ENCODE assay signal across 19 cellular contexts in the genomic region with DNA sequence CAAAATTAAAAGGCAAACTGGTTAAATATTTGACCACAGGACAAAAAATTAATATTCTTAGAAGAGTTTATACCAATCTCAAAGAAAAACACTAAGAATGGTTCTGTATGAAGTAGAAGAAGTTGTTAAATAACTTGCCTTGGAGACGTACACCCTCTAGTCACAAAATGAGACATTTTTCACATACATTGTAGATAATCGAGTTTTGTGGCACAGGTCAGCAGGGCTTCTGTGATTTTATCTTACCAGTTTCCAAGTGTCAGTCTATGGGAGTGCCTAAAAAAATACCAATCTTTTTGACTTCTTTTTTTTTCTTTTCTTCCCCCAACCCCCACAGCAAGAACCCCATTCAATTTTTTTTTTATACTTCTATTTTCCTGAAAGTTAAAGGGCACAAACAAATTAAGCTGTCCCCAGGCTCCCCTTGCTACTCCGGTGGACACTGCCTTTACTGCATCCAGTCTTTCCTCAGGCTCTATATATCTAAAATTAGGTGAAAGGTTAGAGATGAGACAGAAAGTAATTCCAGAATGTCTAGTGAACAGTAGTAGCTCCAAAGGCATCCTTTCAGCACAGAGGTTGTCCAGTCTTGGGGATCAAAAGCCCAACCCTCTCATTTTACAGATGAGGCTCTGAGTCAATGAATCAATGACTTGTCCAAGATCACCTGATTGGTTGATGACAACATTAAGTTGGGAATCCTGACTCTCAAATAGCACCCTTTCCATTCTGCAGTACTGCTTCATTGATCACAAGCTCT. TPM values are rescaled to one million over a fixed set of nuclear protein-coding genes. Genes with fewer than 3 reads are reported as not detected.
DNase-seq lines count a peak whose midpoint lies in the region; ATAC-seq and TF ChIP-seq lines count a peak whose summit lies in the region.
"Had no signal": no experiment of that assay in that cellular context is flagged by ENCODE, and none has a peak within 500 bp of the region (broad histone marks: within the 10 kb centered on the region; RNA-seq: fewer than 3 reads in every experiment).

No MANE protein-coding gene starts in this region.

- no peak for TF ChIP-seq POLR2A in adrenal gland (IDR thresholded peaks at IDR 0.05)

- DNase-seq in left ventricle myocardium inferior: no peak
- DNase-seq in left ventricle myocardium superior: no peak
- no peak for DNase-seq in adrenal gland
- DNase-seq in mesothelial cell of epicardium (ENCODE audit: low spot score in 2 of 2, unreplicated experiment in 2 of 2): no peak
- DNase-seq in upper lobe of right lung: no peak
- no peak for DNase-seq in hypothalamus (lab: John Stamatoyannopoulos, UW)
- DNase-seq in Karpas-422: no peak
- DNase-seq: activated CD4-positive, alpha-beta T cell treated with anti-CD3 and anti-CD28 coated beads, Interleukin-2, amount 50 U/mL, for 48 hours; activated T-cell treated with anti-CD3 and anti-CD28 coated beads, Interleukin-2, amount 50 U/mL, for 24 hours; CD4-positive, alpha-beta T cell; NCI-H1436 treated with DMSO at 0.1 percent for 48 hours; NCI-H524; posterior cingulate gyrus; stimulated activated CD4-positive, alpha-beta T cell treated with anti-CD3 and anti-CD28 coated beads, Interleukin-12 subunit alpha, Interleukin-12 subunit beta, amount 100 ng/mL, for 4 hours; stimulated activated naive CD4-positive, alpha-beta T cell treated with Interleukin-2 at 50 U/mL for 16 hours had no signal

- no peaks in the 10 kb centered on the region for H3K27me3 Mint-ChIP-seq in mesothelial cell of epicardium (ENCODE audit: low read depth)
- H3K27me3 Mint-ChIP-seq: activated naive CD4-positive, alpha-beta T cell treated with anti-CD3 and anti-CD28 coated beads, Interleukin-2, amount 50 U/mL, for 24 hours; activated T-cell treated with anti-CD3 and anti-CD28 coated beads, Interleukin-2, amount 50 U/mL, for 24 hours; CD4-positive, alpha-beta T cell had no signal

- H3K27me3 ChIP-seq in left ventricle myocardium inferior (ENCODE audit: low read depth) (no peaks in the 10 kb centered on the region), adrenal gland (no peaks in the 10 kb centered on the region), upper lobe of right lung (no peaks in the 10 kb centered on the region), Karpas-422 (ENCODE audit: low read length) (no peaks in the 10 kb centered on the region)

- H3K4me2 ChIP-seq in Karpas-422 (ENCODE audit: low read depth, low read length, poor library complexity, severe bottlenecking): no peak overlapping the region
- H3K4me2 ChIP-seq: A549 had no signal

- intact Hi-C loops in left ventricle myocardium inferior (cut with micrococcal nuclease): no loop called here
- intact Hi-C loops in left ventricle myocardium superior (cut with micrococcal nuclease): no loop called here
- intact Hi-C loops in adrenal gland (cut with DNase I): no loop called here
- intact Hi-C loops in upper lobe of right lung (cut with DNase I): no loop called here

- H3K79me2 ChIP-seq in Karpas-422 (ENCODE audit: low read length): no peaks in the 10 kb centered on the region

- no peaks in the 10 kb centered on the region for H4K20me1 ChIP-seq in Karpas-422 (ENCODE audit: insufficient read depth, low read depth, low read length)

- H3K9me2 ChIP-seq in Karpas-422 (replicated peaks; ENCODE audit: insufficient read depth, low read length): no peaks in the 10 kb centered on the region

- H2AFZ ChIP-seq in Karpas-422 (ENCODE audit: low read length): no peak overlapping the region

- H3K36me3 Mint-ChIP-seq in mesothelial cell of epicardium: no peaks in the 10 kb centered on the region
- H3K36me3 Mint-ChIP-seq: activated naive CD4-positive, alpha-beta T cell treated with anti-CD3 and anti-CD28 coated beads, Interleukin-2, amount 50 U/mL, for 24 hours had no signal

- H3K4me3 ChIP-seq in left ventricle myocardium inferior (no peak overlapping the region), adrenal gland (no peak overlapping the region), upper lobe of right lung (no peak overlapping the region), Karpas-422 (ENCODE audit: low read length) (no peak overlapping the region)
- H3K4me3 ChIP-seq: A549 had no signal

- ATAC-seq in left ventricle myocardium superior: no peak
- ATAC-seq in upper lobe of right lung: no peak
- ATAC-seq in HG03045 (IDR thresholded peaks at IDR 0.05; ENCODE audit: unreplicated experiment): no peak

- no peaks in the 10 kb centered on the region for H3K9me3 ChIP-seq in left ventricle myocardium inferior (replicated peaks)
- H3K9me3 ChIP-seq in adrenal gland (replicated peaks in 1 of 3): no peaks in the 10 kb centered on the region
- H3K9me3 ChIP-seq in upper lobe of right lung: no peaks in the 10 kb centered on the region
- H3K9me3 ChIP-seq in Karpas-422 (ENCODE audit: low read length): no peaks in the 10 kb centered on the region
- H3K9me3 ChIP-seq: A549 had no signal

- WGBS in adrenal gland, 4 donors: 50 to 59% (median 52%) methylated on average over 3 of the region's 3 CpGs

- no peak overlapping the region for H3K9ac ChIP-seq in Karpas-422 (ENCODE audit: low read length)

- H3K27ac ChIP-seq in left ventricle myocardium inferior (replicated peaks): peak overlapping the region; percentile 87
- H3K27ac ChIP-seq in adrenal gland: peak overlapping the region in 4 of 5 donors; percentile 32 to 93 (median 72)
- peak overlapping the region; percentile 48 for H3K27ac ChIP-seq in upper lobe of right lung
- no peak overlapping the region for H3K27ac ChIP-seq in Karpas-422 (ENCODE audit: low read length)
- H3K27ac ChIP-seq: A549, HL-60 had no signal

- TF ChIP-seq CTCF in left ventricle myocardium inferior (IDR thresholded peaks at IDR 0.05; ENCODE audit: borderline replicate concordance) (no peak), adrenal gland (IDR thresholded peaks at IDR 0.05) (no peak), mesothelial cell of epicardium (IDR thresholded peaks at IDR 0.05; ENCODE audit: unreplicated experiment) (no peak), upper lobe of right lung (IDR thresholded peaks at IDR 0.05) (no peak)

- H3K36me3 ChIP-seq in left ventricle myocardium inferior (no peaks in the 10 kb centered on the region), adrenal gland (replicated peaks in 1 of 2) (no peaks in the 10 kb centered on the region), upper lobe of right lung (no peaks in the 10 kb centered on the region), Karpas-422 (ENCODE audit: insufficient read depth, low read length) (no peaks in the 10 kb centered on the region)

- H3K27ac Mint-ChIP-seq in mesothelial cell of epicardium: peak overlapping the region; percentile 18
- H3K27ac Mint-ChIP-seq: activated naive CD4-positive, alpha-beta T cell treated with anti-CD3 and anti-CD28 coated beads, Interleukin-2, amount 50 U/mL, for 24 hours; activated T-cell treated with anti-CD3 and anti-CD28 coated beads, Interleukin-2, amount 50 U/mL, for 24 hours; CD4-positive, alpha-beta T cell had no signal

- no peaks in the 10 kb centered on the region for H3K9me3 Mint-ChIP-seq in mesothelial cell of epicardium
- H3K9me3 Mint-ChIP-seq: activated naive CD4-positive, alpha-beta T cell treated with anti-CD3 and anti-CD28 coated beads, Interleukin-2, amount 50 U/mL, for 24 hours; activated T-cell treated with anti-CD3 and anti-CD28 coated beads, Interleukin-2, amount 50 U/mL, for 24 hours; CD4-positive, alpha-beta T cell had no signal

- H3K4me3 Mint-ChIP-seq in mesothelial cell of epicardium: no peak overlapping the region
- H3K4me3 Mint-ChIP-seq: activated naive CD4-positive, alpha-beta T cell treated with anti-CD3 and anti-CD28 coated beads, Interleukin-2, amount 50 U/mL, for 24 hours; activated T-cell treated with anti-CD3 and anti-CD28 coated beads, Interleukin-2, amount 50 U/mL, for 24 hours; CD4-positive, alpha-beta T cell had no signal

- H3K4me1 Mint-ChIP-seq in mesothelial cell of epicardium: peaks cover 29% of the 10 kb centered on the region

- H3K4me1 ChIP-seq in left ventricle myocardium inferior (peaks cover 49% of the 10 kb centered on the region), adrenal gland (replicated peaks in 1 of 2) (peaks cover 44 to 76% of the 10 kb centered on the region in 2 donors), upper lobe of right lung (peaks cover 41% of the 10 kb centered on the region), Karpas-422 (ENCODE audit: low read length) (no peaks in the 10 kb centered on the region)

RNA-seq across cellular contexts. Expression of a gene that starts 6.2 kb away (rescaled TPM):
- total RNA-seq in left ventricle myocardium inferior: 17.1 TPM
- 15.0 TPM for total RNA-seq in left ventricle myocardium superior
- total RNA-seq in adrenal gland: 100 to 1,000 TPM in 3 of 8 donors, 10 to 100 TPM in 5; 44.3 to 134 (median 94.4) TPM
- 10 to 100 TPM; 49.8 to 84.7 (median 61.0) TPM for polyA plus RNA-seq in adrenal gland
- 114 to 120 TPM (median 115 TPM) in 3 replicates for total RNA-seq in mesothelial cell of epicardium
- 81.1 TPM for total RNA-seq in upper lobe of right lung
- 28.1 and 39.5 TPM in 2 replicates for total RNA-seq in Karpas-422 (2014; rRNA removed; shearing (Covaris generic); ENCODE audit: low replicate concordance)
